ENCODE assay signal across 1 cellular context in the genomic region with DNA sequence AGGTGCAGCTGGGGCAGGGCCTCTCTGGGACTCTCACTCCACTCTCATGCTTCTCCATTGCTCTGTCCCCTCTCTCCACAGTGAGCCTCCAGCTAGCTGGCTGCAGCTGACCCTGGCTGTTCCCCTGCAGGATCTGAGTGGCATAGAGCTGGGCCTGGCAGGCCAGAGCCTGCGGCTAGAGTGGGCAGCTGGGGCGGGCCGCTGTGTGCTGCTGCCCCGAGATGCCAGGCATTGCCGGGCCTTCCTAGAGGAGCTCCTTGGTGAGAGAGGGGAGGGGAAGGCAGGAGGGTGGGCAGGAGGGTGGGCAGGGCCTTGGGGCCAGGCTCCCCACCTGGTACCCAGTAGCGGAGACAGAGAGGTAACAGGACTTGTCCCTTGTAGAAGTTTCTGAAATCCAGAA.
TF ChIP-seq lines count a peak whose summit lies in the region.

No MANE protein-coding gene starts in this region.

TF ChIP-seq in HepG2, 621 proteins besides CTCF, POLR2A, EP300 and RAD21:
- TF ChIP-seq HNRNPK (IDR thresholded peaks at IDR 0.05; ENCODE audit: low read depth, low read length, poor library complexity, severe bottlenecking): peak; percentile 34
- TF ChIP-seq, protein P1, sequence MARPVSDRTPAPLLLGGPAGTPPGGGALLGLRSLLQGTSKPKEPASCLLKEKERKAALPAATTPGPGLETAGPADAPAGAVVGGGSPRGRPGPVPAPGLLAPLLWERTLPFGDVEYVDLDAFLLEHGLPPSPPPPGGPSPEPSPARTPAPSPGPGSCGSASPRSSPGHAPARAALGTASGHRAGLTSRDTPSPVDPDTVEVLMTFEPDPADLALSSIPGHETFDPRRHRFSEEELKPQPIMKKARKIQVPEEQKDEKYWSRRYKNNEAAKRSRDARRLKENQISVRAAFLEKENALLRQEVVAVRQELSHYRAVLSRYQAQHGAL (CRISPR knock-in tag; IDR thresholded peaks at IDR 0.05; ENCODE audit: not compliant biosample characterization): no peak
